8 cellular contexts compared by ENCODE assay signal in the genomic region with DNA sequence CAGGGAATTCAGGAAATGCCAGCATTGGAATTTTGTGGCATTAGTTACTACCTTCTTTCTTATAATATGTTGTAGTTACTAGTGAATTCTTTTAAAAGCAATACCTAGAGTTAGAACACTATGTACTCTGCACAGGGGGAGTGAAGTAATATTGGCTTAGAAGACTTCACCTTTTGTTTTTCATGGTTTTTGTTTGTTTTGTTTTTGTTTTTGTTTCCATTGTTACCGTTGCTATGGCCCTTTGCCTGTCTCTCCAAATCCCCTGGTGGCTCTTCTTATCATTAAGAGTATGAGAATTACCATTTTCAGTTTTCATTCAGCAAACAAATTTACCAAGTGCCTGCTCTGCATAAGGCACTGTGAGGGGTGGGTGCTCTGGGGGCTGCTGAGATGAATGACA.
DNase-seq lines count a peak whose midpoint lies in the region; ATAC-seq and TF ChIP-seq lines count a peak whose summit lies in the region.

No MANE protein-coding gene starts in this region.

- peaks cover 46% of the 10 kb centered on the region for H3K4me1 ChIP-seq in A673 (ENCODE audit: insufficient read depth, low read length, poor library complexity, severe bottlenecking)
- H3K4me1 ChIP-seq in right cardiac atrium (ENCODE audit: control insufficient read depth, insufficient read depth, low read length) = peaks cover 8% of the 10 kb centered on the region
- peaks cover 0 to 33% (median 16%) of the 10 kb centered on the region in 4 donors for H3K4me1 ChIP-seq in stomach

- POLR2A ChIA-PET in A673 (lab: Charles Lee; ENCODE audit: low non-redundant PET) (interaction anchor here (0.9 kb wide), 1 partner anchor 14 kb away, joined by 3 read pairs; no protein-coding TSS in a partner anchor), HEK293T (lab: Yijun Ruan, JAX) (no interaction called here)

- TF ChIP-seq CTCF in A673 (conservative IDR thresholded peaks at IDR 0.05; ENCODE audit: low read depth, low read length) (no peak), stomach (IDR thresholded peaks at IDR 0.05) (no peak)

- no peak for TF ChIP-seq POLR2A in stomach (IDR thresholded peaks at IDR 0.05)

- no peak for TF ChIP-seq EP300 in stomach (IDR thresholded peaks at IDR 0.05)

- H3K4me3 ChIP-seq in A673 (ENCODE audit: low read depth, low read length, poor library complexity, severe bottlenecking) = no peak overlapping the region
- H3K4me3 ChIP-seq in right cardiac atrium (ENCODE audit: low read length) = no peak overlapping the region
- H3K4me3 ChIP-seq in stomach = no peak overlapping the region

- H3K27ac ChIP-seq in A673 (ENCODE audit: low read depth, low read length, poor library complexity, severe bottlenecking) = peak overlapping the region; percentile 90
- no peak overlapping the region for H3K27ac ChIP-seq in right cardiac atrium (ENCODE audit: low read length)
- no peak overlapping the region for H3K27ac ChIP-seq in stomach

- peak; percentile 56 for ATAC-seq in GM21619 (IDR thresholded peaks at IDR 0.05; ENCODE audit: unreplicated experiment)
- peak; percentile 27 to 36 for ATAC-seq in right cardiac atrium

- H3K36me3 ChIP-seq in A673 (ENCODE audit: insufficient read depth, low read length, poor library complexity, severe bottlenecking) = peaks cover 4% of the 10 kb centered on the region
- H3K36me3 ChIP-seq in stomach = peaks cover 9 to 49% (median 40%) of the 10 kb centered on the region in 4 donors

- BruUV-seq in A673 (replicated peaks; lab: Mats Ljungman, UMichigan) = no TSS peak

- CTCF ChIA-PET in A673 (lab: Charles Lee) = interaction anchor here (1.2 to 1.3 kb wide), 2 partner anchors 91 to 394 kb away, joined by 3 read pairs; a partner anchor contains a TSS
- CTCF ChIA-PET in HEK293T (lab: Yijun Ruan, JAX) = no interaction called here

- peak; percentile 65 for DNase-seq in A673 (ENCODE audit: low spot score)
- DNase-seq in T-helper 2 cell treated with Interferon-gamma antibody and Interleukin-4, amounts not matched to agents 5 μg/mL and 100 μg/mL, for 36 hours (ENCODE audit: low spot score) = no peak
- DNase-seq in right cardiac atrium = no peak
- no peak for DNase-seq in stomach
- DNase-seq in HEK293T (ENCODE audit: extremely low spot score) = no peak
- no peak for DNase-seq in NK-92 (lab: John Stamatoyannopoulos, UW; ENCODE audit: unreplicated experiment)
- DNase-seq in anterior cingulate cortex (lab: John Stamatoyannopoulos, UW) = no peak

- no peaks in the 10 kb centered on the region for H3K27me3 ChIP-seq in A673 (replicated peaks; ENCODE audit: insufficient read depth, low read depth, low read length, poor library complexity)
- H3K27me3 ChIP-seq in right cardiac atrium (ENCODE audit: control insufficient read depth, insufficient read depth) = no peaks in the 10 kb centered on the region
- no peaks in the 10 kb centered on the region for H3K27me3 ChIP-seq in stomach

- H3K9me3 ChIP-seq in A673 (ENCODE audit: low read depth, low read length, poor library complexity, severe bottlenecking) (no peaks in the 10 kb centered on the region), right cardiac atrium (ENCODE audit: control insufficient read depth, low read length) (no peaks in the 10 kb centered on the region), stomach (no peaks in the 10 kb centered on the region)

- WGBS in right cardiac atrium = 27% methylated on average over 1 of the region's 1 CpG
- 34 to 70% (median 53%) methylated on average over 1 of the region's 1 CpG for WGBS in stomach, 5 donors

- H3K36me3 Mint-ChIP-seq in T-helper 2 cell treated with Interferon-gamma antibody and Interleukin-4, amounts not matched to agents 5 μg/mL and 100 μg/mL, for 36 hours (ENCODE audit: low read depth) = peaks cover 39% of the 10 kb centered on the region

- H3K4me3 Mint-ChIP-seq in T-helper 2 cell treated with Interferon-gamma antibody and Interleukin-4, amounts not matched to agents 5 μg/mL and 100 μg/mL, for 36 hours = no peak overlapping the region

- intact Hi-C loops in A673 (cut with micrococcal nuclease; ENCODE audit: unreplicated experiment) = no loop called here
- intact Hi-C loops in right cardiac atrium (cut with DNase I) = loop anchor here in 2 of 4 donors (10.0 kb wide), 2 partner anchors 49 to 89 kb away; a partner anchor contains a TSS
- intact Hi-C loops in stomach (cut with DNase I; ENCODE audit: low total_unique reads) = loop anchor here (10.0 kb wide), 1 partner anchor 89 kb away; a partner anchor contains a TSS

- H3K27me3 Mint-ChIP-seq in T-helper 2 cell treated with Interferon-gamma antibody and Interleukin-4, amounts not matched to agents 5 μg/mL and 100 μg/mL, for 36 hours (ENCODE audit: low read depth) = no peaks in the 10 kb centered on the region

- peaks cover 51% of the 10 kb centered on the region for H3K4me1 Mint-ChIP-seq in T-helper 2 cell treated with Interferon-gamma antibody and Interleukin-4, amounts not matched to agents 5 μg/mL and 100 μg/mL, for 36 hours (ENCODE audit: low read depth)

- peak overlapping the region; percentile 21 for H3K27ac Mint-ChIP-seq in T-helper 2 cell treated with Interferon-gamma antibody and Interleukin-4, amounts not matched to agents 5 μg/mL and 100 μg/mL, for 36 hours

- H3K9me3 Mint-ChIP-seq in T-helper 2 cell treated with Interferon-gamma antibody and Interleukin-4, amounts not matched to agents 5 μg/mL and 100 μg/mL, for 36 hours = no peaks in the 10 kb centered on the region

TF ChIP-seq in HEK293T, 16 proteins besides CTCF, POLR2A, EP300 and RAD21:
- TF ChIP-seq L3MBTL2 (conservative IDR thresholded peaks at IDR 0.05) (no peak), HDGF (IDR thresholded peaks at IDR 0.05; ENCODE audit: borderline replicate concordance) (no peak), SP1 (IDR thresholded peaks at IDR 0.05) (no peak), FOXK2 (IDR thresholded peaks at IDR 0.05) (no peak), BHLHE40 (IDR thresholded peaks at IDR 0.05; ENCODE audit: borderline replicate concordance) (no peak), ZNF384 (IDR thresholded peaks at IDR 0.05) (no peak), ARNT (IDR thresholded peaks at IDR 0.05) (no peak), FOXM1 (IDR thresholded peaks at IDR 0.05; ENCODE audit: borderline replicate concordance) (no peak), LEF1 (IDR thresholded peaks at IDR 0.05; ENCODE audit: borderline replicate concordance) (no peak), FOXA1 (IDR thresholded peaks at IDR 0.05) (no peak)
